ENCODE assay signal across 13 cellular contexts in the genomic region with DNA sequence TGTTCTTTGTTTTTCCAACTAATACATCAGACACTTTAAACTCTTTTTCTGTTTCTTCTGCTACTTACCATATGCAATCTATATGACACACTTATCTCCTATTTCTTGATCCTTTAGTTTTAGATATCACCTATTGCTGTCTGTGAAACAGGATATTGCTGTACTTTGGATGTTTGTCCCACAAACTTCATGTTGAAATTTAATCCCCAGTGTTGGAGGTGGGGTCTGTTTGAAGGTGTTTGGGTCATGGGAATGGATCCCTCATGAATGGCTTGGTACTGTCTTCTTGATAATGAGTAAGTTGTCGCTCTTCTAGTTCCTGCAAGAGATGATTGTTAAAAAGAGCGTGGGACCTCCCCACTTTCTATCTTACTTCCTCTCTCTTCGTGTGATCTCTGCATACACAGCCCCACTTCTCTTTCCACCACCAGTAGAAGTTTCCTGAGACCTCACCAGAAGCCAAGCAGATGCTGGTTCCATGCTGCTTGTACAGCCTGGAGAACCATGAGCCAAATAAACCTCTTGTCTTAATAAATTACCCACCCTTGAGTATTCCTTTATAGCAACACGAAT.
DNase-seq lines count a peak whose midpoint lies in the region; ATAC-seq, FAIRE-seq and TF ChIP-seq lines count a peak whose summit lies in the region.
"Had no signal": no experiment of that assay in that cellular context is flagged by ENCODE, and none has a peak within 500 bp of the region (broad histone marks: within the 10 kb centered on the region; RNA-seq: fewer than 3 reads in every experiment).

No MANE protein-coding gene starts in this region.

- intact Hi-C loops in natural killer cell (cut with micrococcal nuclease) (no loop called here), head of caudate nucleus (cut with DNase I) (no loop called here)

- peak; percentile 92 for FAIRE-seq in GM12892 (lab: Jason Lieb, UNC)

- peaks cover 18% of the 10 kb centered on the region for H3K36me3 Mint-ChIP-seq in natural killer cell

- H3K9me3 Mint-ChIP-seq in natural killer cell, result peaks cover 9 to 11% of the 10 kb centered on the region in 2 donors

- peaks cover 0 to 2% of the 10 kb centered on the region in 2 donors for H3K27me3 Mint-ChIP-seq in natural killer cell (ENCODE audit: low read depth in 2 of 2)

- H3K4me3 Mint-ChIP-seq in natural killer cell, result no peak overlapping the region
- H3K4me3 Mint-ChIP-seq: IgD-negative memory B cell, neural crest cell had no signal

- H3K4me1 Mint-ChIP-seq in natural killer cell, result no peaks in the 10 kb centered on the region
- H3K4me1 Mint-ChIP-seq: IgD-negative memory B cell, neural crest cell had no signal

- DNase-seq in GM12892 (ENCODE audit: insufficient read length) (no peak), natural killer cell (no peak), amygdala (lab: John Stamatoyannopoulos, UW) (no peak), head of caudate nucleus (no peak)
- DNase-seq in Jurkat, Clone E6-1 (ENCODE audit: low read depth, low spot score), result peak; percentile 4
- DNase-seq: activated CD8-positive, alpha-beta memory T cell treated with anti-CD3 and anti-CD28 coated beads for 24 hours; aorta had no signal

- no peak overlapping the region for H3K4me3 ChIP-seq in Jurkat, Clone E6-1 (ENCODE audit: low read length)
- H3K4me3 ChIP-seq: BLaER1 treated with 17β-estradiol and CSF1 and Interleukin-3, amounts not matched to agents 10 nM and 100 nM had no signal

- TF ChIP-seq POLR2A in GM12892 (IDR thresholded peaks at IDR 0.05; ENCODE audit: low read depth, low read length), result no peak

- ATAC-seq in GM19438 (IDR thresholded peaks at IDR 0.05; ENCODE audit: low read depth, unreplicated experiment), result peak; percentile 83
- peak; percentile 98 for ATAC-seq in HG02884 (IDR thresholded peaks at IDR 0.05; ENCODE audit: unreplicated experiment)
- no peak for ATAC-seq in SK-N-SH treated with all-trans-retinoic acid at 6 μM for 48 hours
- no peak for ATAC-seq in natural killer cell

- no peak for TF ChIP-seq CTCF in natural killer cell (IDR thresholded peaks at IDR 0.05)

- no peak overlapping the region for H3K27ac Mint-ChIP-seq in natural killer cell
- H3K27ac Mint-ChIP-seq: IgD-negative memory B cell had no signal

TF ChIP-seq in SK-N-SH treated with all-trans-retinoic acid at 6 μM for 48 hours, 23 proteins besides CTCF, POLR2A, EP300 and RAD21:
- TF ChIP-seq GLIS3 (CRISPR knock-in tag; IDR thresholded peaks at IDR 0.05) (no peak), BACH2 (CRISPR knock-in tag; IDR thresholded peaks at IDR 0.05; ENCODE audit: borderline replicate concordance) (no peak), ZC3H10 (CRISPR knock-in tag; IDR thresholded peaks at IDR 0.05) (no peak), ZFP30 (CRISPR knock-in tag; IDR thresholded peaks at IDR 0.05) (no peak), ZNF8 (CRISPR knock-in tag; IDR thresholded peaks at IDR 0.05) (no peak), ZNF565 (CRISPR knock-in tag; conservative IDR thresholded peaks at IDR 0.05; ENCODE audit: low read depth) (no peak), TOX (CRISPR knock-in tag; IDR thresholded peaks at IDR 0.05; ENCODE audit: borderline replicate concordance) (no peak), TCF4 (CRISPR knock-in tag; IDR thresholded peaks at IDR 0.05; ENCODE audit: borderline replicate concordance) (no peak)
- TF ChIP-seq, protein P1, sequence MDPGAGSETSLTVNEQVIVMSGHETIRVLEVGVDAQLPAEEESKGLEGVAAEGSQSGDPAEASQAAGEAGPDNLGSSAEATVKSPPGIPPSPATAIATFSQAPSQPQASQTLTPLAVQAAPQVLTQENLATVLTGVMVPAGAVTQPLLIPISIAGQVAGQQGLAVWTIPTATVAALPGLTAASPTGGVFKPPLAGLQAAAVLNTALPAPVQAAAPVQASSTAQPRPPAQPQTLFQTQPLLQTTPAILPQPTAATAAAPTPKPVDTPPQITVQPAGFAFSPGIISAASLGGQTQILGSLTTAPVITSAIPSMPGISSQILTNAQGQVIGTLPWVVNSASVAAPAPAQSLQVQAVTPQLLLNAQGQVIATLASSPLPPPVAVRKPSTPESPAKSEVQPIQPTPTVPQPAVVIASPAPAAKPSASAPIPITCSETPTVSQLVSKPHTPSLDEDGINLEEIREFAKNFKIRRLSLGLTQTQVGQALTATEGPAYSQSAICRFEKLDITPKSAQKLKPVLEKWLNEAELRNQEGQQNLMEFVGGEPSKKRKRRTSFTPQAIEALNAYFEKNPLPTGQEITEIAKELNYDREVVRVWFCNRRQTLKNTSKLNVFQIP (CRISPR knock-in tag; IDR thresholded peaks at IDR 0.05; ENCODE audit: borderline replicate concordance, low read depth), result no peak
- TF ChIP-seq, protein P2, sequence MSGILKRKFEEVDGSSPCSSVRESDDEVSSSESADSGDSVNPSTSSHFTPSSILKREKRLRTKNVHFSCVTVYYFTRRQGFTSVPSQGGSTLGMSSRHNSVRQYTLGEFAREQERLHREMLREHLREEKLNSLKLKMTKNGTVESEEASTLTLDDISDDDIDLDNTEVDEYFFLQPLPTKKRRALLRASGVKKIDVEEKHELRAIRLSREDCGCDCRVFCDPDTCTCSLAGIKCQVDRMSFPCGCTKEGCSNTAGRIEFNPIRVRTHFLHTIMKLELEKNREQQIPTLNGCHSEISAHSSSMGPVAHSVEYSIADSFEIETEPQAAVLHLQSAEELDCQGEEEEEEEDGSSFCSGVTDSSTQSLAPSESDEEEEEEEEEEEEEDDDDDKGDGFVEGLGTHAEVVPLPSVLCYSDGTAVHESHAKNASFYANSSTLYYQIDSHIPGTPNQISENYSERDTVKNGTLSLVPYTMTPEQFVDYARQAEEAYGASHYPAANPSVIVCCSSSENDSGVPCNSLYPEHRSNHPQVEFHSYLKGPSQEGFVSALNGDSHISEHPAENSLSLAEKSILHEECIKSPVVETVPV (CRISPR knock-in tag; IDR thresholded peaks at IDR 0.05), result no peak

Comparison
In these comparisons a context has a peak if more than half of its experiments do, and no peak if none do; other contexts are left out.
1. ATAC-seq: peak in GM19438 (single experiment) and HG02884 (single experiment); none in SK-N-SH treated with all-trans-retinoic acid at 6 μM for 48 hours (single experiment) and natural killer cell (0 of 3).